In genomic region chr6:138550346-138550767, GRCh38 we compare ENCODE assay signal across 1 cellular context.
TF ChIP-seq lines count a peak whose summit lies in the region.

No MANE protein-coding gene starts in this region.

TF ChIP-seq in HepG2, 621 proteins besides CTCF, POLR2A, EP300 and RAD21 (continued from another document):
- TF ChIP-seq NFATC3 (CRISPR knock-in tag; IDR thresholded peaks at IDR 0.05) (no peak), ZNF768 (CRISPR knock-in tag; IDR thresholded peaks at IDR 0.05) (no peak), ZFP91 (CRISPR knock-in tag; IDR thresholded peaks at IDR 0.05; ENCODE audit: borderline replicate concordance) (no peak), REST (IDR thresholded peaks at IDR 0.05; ENCODE audit: borderline replicate concordance in 1 of 2, low read depth in 1 of 2, low read length in 2 of 2) (peak in 1 of 2 experiments; percentile 73; a peak in 1 of 4 replicates), TSC22D2 (CRISPR knock-in tag; IDR thresholded peaks at IDR 0.05; ENCODE audit: borderline replicate concordance) (no peak), ZNF660 (CRISPR knock-in tag; IDR thresholded peaks at IDR 0.05; ENCODE audit: borderline replicate concordance, low read depth) (no peak), ZNF318 (CRISPR knock-in tag; IDR thresholded peaks at IDR 0.05) (no peak), ZNF7 (CRISPR knock-in tag; IDR thresholded peaks at IDR 0.05) (no peak; the same call in 1 of the 2 replicates), TBX2 (CRISPR knock-in tag; IDR thresholded peaks at IDR 0.05; ENCODE audit: borderline replicate concordance) (peak; percentile 89), NBN (conservative IDR thresholded peaks at IDR 0.05) (no peak), PTBP1 (IDR thresholded peaks at IDR 0.05; ENCODE audit: low read depth, low read length, poor library complexity, severe bottlenecking) (no peak), ZBTB34 (CRISPR knock-in tag; IDR thresholded peaks at IDR 0.05) (peak; percentile 93), ZFY (CRISPR knock-in tag; IDR thresholded peaks at IDR 0.05) (no peak)
